Comparison of ENCODE assay signal across 12 cellular contexts in the genomic region with DNA sequence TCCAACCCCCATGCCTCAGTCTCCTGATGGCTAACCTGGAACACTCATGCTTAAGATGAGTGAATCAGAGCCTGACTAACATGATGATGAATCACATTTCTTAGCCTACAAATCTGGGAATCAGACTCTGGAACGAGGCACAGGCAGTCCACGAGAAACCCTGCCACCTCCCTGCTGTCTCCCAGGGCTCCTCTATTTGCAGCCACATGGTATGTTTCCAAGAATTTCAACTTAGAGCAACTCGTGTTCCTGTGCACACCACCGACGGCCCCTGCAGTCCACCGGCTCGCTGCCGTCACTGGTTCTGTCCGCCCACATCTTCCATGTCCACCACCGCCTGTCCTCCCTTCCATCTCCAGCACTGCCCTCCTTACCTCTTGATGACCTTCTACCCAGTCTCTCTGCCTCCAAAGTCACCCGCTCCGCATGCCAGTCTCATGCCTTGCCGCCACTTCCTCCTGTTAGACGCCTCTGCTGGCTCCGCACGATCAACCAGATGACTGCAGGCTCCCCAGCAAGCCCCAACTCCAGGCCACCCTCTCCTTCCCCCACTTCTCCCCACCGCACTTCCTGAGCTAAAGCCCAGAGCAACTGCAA.
DNase-seq lines count a peak whose midpoint lies in the region; ATAC-seq, FAIRE-seq and TF ChIP-seq lines count a peak whose summit lies in the region.
"Had no signal": no experiment of that assay in that cellular context is flagged by ENCODE, and none has a peak within 500 bp of the region (broad histone marks: within the 10 kb centered on the region; RNA-seq: fewer than 3 reads in every experiment).

No MANE protein-coding gene starts in this region.

- 66% methylated on average over 17 of the region's 17 CpGs for whole genome bisulfite sequencing in right lobe of liver (ENCODE audit: insufficient coverage, low coverage, low lambda C conversion rate, missing lambda C conversion rate)
- 56% methylated on average over 17 of the region's 17 CpGs for WGBS in HepG2 (ENCODE audit: low lambda C conversion rate)
- WGBS in adrenal gland, 4 donors: 72 to 79% (median 79%) methylated on average over 17 of the region's 17 CpGs

- POLR2A ChIA-PET in HepG2 (lab: Yijun Ruan, JAX): no interaction called here

- no peaks in the 10 kb centered on the region for H3K9me3 ChIP-seq in right lobe of liver
- H3K9me3 ChIP-seq in HepG2 (ENCODE audit: low read length): no peaks in the 10 kb centered on the region
- H3K9me3 ChIP-seq in adrenal gland (replicated peaks in 1 of 3): no peaks in the 10 kb centered on the region
- H3K9me3 ChIP-seq: BLaER1 had no signal

- in situ Hi-C loops in HepG2 (cut with HindIII; ENCODE audit: extremely low pct_ligation_motif_present, low pct_unique_long_range_greater_than_20kb): no loop called here

- CTCF ChIA-PET in HepG2 (lab: Yijun Ruan, JAX; ENCODE audit: low intra/inter-chr PET ratio, low total read pairs): no interaction called here

- ATAC-seq in right lobe of liver: peak in 3 of 4 donors; percentile 51 to 74 (median 55)
- ATAC-seq in HepG2: no peak
- no peak for ATAC-seq in HG03460 (IDR thresholded peaks at IDR 0.05; ENCODE audit: unreplicated experiment)
- ATAC-seq in HG03442 (IDR thresholded peaks at IDR 0.05; ENCODE audit: unreplicated experiment): no peak
- ATAC-seq: left lobe of liver had no signal

- H3K27ac ChIP-seq in right lobe of liver: no peak overlapping the region
- no peak overlapping the region for H3K27ac ChIP-seq in HepG2 (ENCODE audit: extremely low read length, insufficient read depth, low read length)
- H3K27ac ChIP-seq in adrenal gland: no peak overlapping the region
- H3K27ac ChIP-seq: BLaER1, coronary artery had no signal

- H3K79me2 ChIP-seq in HepG2 (ENCODE audit: insufficient read depth, low read length): no peaks in the 10 kb centered on the region

- no TSS peak for BruUV-seq in HepG2 (replicated peaks; lab: Mats Ljungman, UMichigan)

- H3K9ac ChIP-seq in HepG2 (ENCODE audit: insufficient read depth, low read depth, low read length): no peak overlapping the region
- H3K9ac ChIP-seq: BLaER1 had no signal

- TF ChIP-seq CTCF in right lobe of liver (IDR thresholded peaks at IDR 0.05) (no peak), HepG2 (CRISPR knock-in tag; IDR thresholded peaks at IDR 0.05) (no peak), adrenal gland (IDR thresholded peaks at IDR 0.05) (no peak)

- intact Hi-C loops in right lobe of liver (cut with DNase I): no loop called here
- intact Hi-C loops in HepG2 (cut with micrococcal nuclease; ENCODE audit: unreplicated experiment): no loop called here
- intact Hi-C loops in adrenal gland (cut with DNase I): no loop called here

- no peak for TF ChIP-seq RAD21 in HepG2 (CRISPR knock-in tag; IDR thresholded peaks at IDR 0.05)

- DNase-seq in right lobe of liver: peak in 1 of 3 donors; percentile 40
- DNase-seq in HepG2 (ENCODE audit: low spot score): no peak
- peak in 4 of 7 donors; percentile 37 to 46 (median 37) for DNase-seq in adrenal gland
- peak; percentile 91 for DNase-seq in iris pigment epithelial cell (ENCODE audit: low read depth)
- peak; percentile 77 for DNase-seq in urothelium cell line (ENCODE audit: low spot score)
- DNase-seq in stimulated activated CD8-positive, alpha-beta memory T cell treated with anti-CD3 and anti-CD28 coated beads, Interleukin-4, amount 100 ng/mL, for 48 hours: no peak
- DNase-seq: activated CD4-positive, alpha-beta memory T cell treated with anti-CD3 and anti-CD28 coated beads, Interleukin-2, amount 10 ng/mL, durations not matched to agents 7 days and 5 days had no signal

- no peak overlapping the region for H3K4me2 ChIP-seq in HepG2 (ENCODE audit: low read depth, low read length)
- H3K4me2 ChIP-seq: BLaER1 had no signal

- H3K4me3 ChIP-seq in right lobe of liver: no peak overlapping the region
- H3K4me3 ChIP-seq in HepG2 (replicated peaks in 1 of 3; ENCODE audit: insufficient read depth in 1 of 3, low read depth in 2 of 3, low read length in 3 of 3): no peak overlapping the region
- no peak overlapping the region for H3K4me3 ChIP-seq in adrenal gland
- H3K4me3 ChIP-seq: BLaER1, coronary artery had no signal

- no peak for TF ChIP-seq POLR2A in right lobe of liver (IDR thresholded peaks at IDR 0.05)
- TF ChIP-seq POLR2A in HepG2 (IDR thresholded peaks at IDR 0.05; ENCODE audit: insufficient read depth in 1 of 2, low read depth in 2 of 2, low read length in 2 of 2): no peak
- TF ChIP-seq POLR2A in adrenal gland (IDR thresholded peaks at IDR 0.05): no peak

- TF ChIP-seq EP300 in HepG2 (IDR thresholded peaks at IDR 0.05; ENCODE audit: low read depth in 2 of 2, low read length in 2 of 2) (no peak), HepG2 (CRISPR knock-in tag; IDR thresholded peaks at IDR 0.05; ENCODE audit: borderline replicate concordance) (no peak)

- H4K20me1 ChIP-seq in HepG2 (ENCODE audit: insufficient read depth, low read length): no peaks in the 10 kb centered on the region
- H4K20me1 ChIP-seq: BLaER1 had no signal

- no peak for FAIRE-seq in HepG2 (lab: Jason Lieb, UNC)
- peak; percentile 32 for FAIRE-seq in urothelium cell line (lab: Jason Lieb, UNC)

- H3K4me1 ChIP-seq in right lobe of liver: no peaks in the 10 kb centered on the region
- H3K4me1 ChIP-seq in HepG2 (ENCODE audit: insufficient read depth, low read length): no peaks in the 10 kb centered on the region
- H3K4me1 ChIP-seq in adrenal gland (replicated peaks in 1 of 2): no peaks in the 10 kb centered on the region

- no peak overlapping the region for H2AFZ ChIP-seq in HepG2 (ENCODE audit: low read length)

- no peaks in the 10 kb centered on the region for H3K27me3 ChIP-seq in right lobe of liver
- no peaks in the 10 kb centered on the region for H3K27me3 ChIP-seq in HepG2 (ENCODE audit: control insufficient read depth in 1 of 2, insufficient read depth in 2 of 2, low read length in 2 of 2)
- H3K27me3 ChIP-seq in adrenal gland: no peaks in the 10 kb centered on the region
- H3K27me3 ChIP-seq: BLaER1 had no signal

- no peaks in the 10 kb centered on the region for H3K36me3 ChIP-seq in right lobe of liver
- no peaks in the 10 kb centered on the region for H3K36me3 ChIP-seq in HepG2 (replicated peaks in 1 of 2; ENCODE audit: control insufficient read depth in 1 of 2, insufficient read depth in 2 of 2, low read length in 2 of 2)
- no peaks in the 10 kb centered on the region for H3K36me3 ChIP-seq in adrenal gland (replicated peaks in 1 of 2)

TF ChIP-seq in HepG2, 621 proteins besides CTCF, POLR2A, EP300 and RAD21:
- TF ChIP-seq MED8 (CRISPR knock-in tag; IDR thresholded peaks at IDR 0.05; ENCODE audit: insufficient replicate concordance) (no peak), ZSCAN29 (CRISPR knock-in tag; conservative IDR thresholded peaks at IDR 0.05) (no peak), CREM (IDR thresholded peaks at IDR 0.05) (no peak), CREM (CRISPR knock-in tag; IDR thresholded peaks at IDR 0.05) (no peak), EHMT2 (IDR thresholded peaks at IDR 0.05; ENCODE audit: borderline replicate concordance, low read depth, low read length) (no peak), TBX2 (CRISPR knock-in tag; IDR thresholded peaks at IDR 0.05; ENCODE audit: borderline replicate concordance) (no peak), CENPX (CRISPR knock-in tag; IDR thresholded peaks at IDR 0.05) (no peak), PHB2 (IDR thresholded peaks at IDR 0.05; ENCODE audit: partially characterized antibody) (no peak), SYNCRIP (IDR thresholded peaks at IDR 0.05; ENCODE audit: insufficient read depth, low read depth, low read length) (no peak), ZFP1 (CRISPR knock-in tag; IDR thresholded peaks at IDR 0.05) (no peak), POLR2G (IDR thresholded peaks at IDR 0.05; ENCODE audit: low read depth, low read length) (no peak), ZNF749 (CRISPR knock-in tag; IDR thresholded peaks at IDR 0.05; ENCODE audit: borderline replicate concordance) (no peak), ZNF616 (CRISPR knock-in tag; IDR thresholded peaks at IDR 0.05; ENCODE audit: low read depth) (no peak), ARNTL (CRISPR knock-in tag; IDR thresholded peaks at IDR 0.05) (no peak)

Comparison
In these comparisons a context has a peak if more than half of its experiments do, and no peak if none do; other contexts are left out.
1. ATAC-seq: peak in right lobe of liver (3 of 4); none in HepG2 (single experiment), HG03460 (single experiment) and HG03442 (single experiment).
2. DNase-seq: peak in adrenal gland (4 of 7), iris pigment epithelial cell (single experiment) and urothelium cell line (single experiment); none in HepG2 (single experiment) and stimulated activated CD8-positive, alpha-beta memory T cell treated with anti-CD3 and anti-CD28 coated beads, Interleukin-4, amount 100 ng/mL, for 48 hours (single experiment).